In genomic region chr15:82537351-82537908, GRCh38 we compare ENCODE assay signal across 9 cellular contexts. TPM values are rescaled to one million over a fixed set of nuclear protein-coding genes. Genes with fewer than 3 reads are reported as not detected.
DNase-seq lines count a peak whose midpoint lies in the region; ATAC-seq and TF ChIP-seq lines count a peak whose summit lies in the region.
"Had no signal": no experiment of that assay in that cellular context is flagged by ENCODE, and none has a peak within 500 bp of the region (broad histone marks: within the 10 kb centered on the region; RNA-seq: fewer than 3 reads in every experiment).

No MANE protein-coding gene starts in this region.

- peaks cover 20% of the 10 kb centered on the region for H3K4me1 ChIP-seq in CD8-positive, alpha-beta T cell (ENCODE audit: insufficient read depth, low read length)

- no peak overlapping the region for H3K27ac ChIP-seq in CD8-positive, alpha-beta T cell (ENCODE audit: low read depth, low read length)

- H3K27me3 ChIP-seq in CD8-positive, alpha-beta T cell (ENCODE audit: insufficient read depth, low read length), result no peaks in the 10 kb centered on the region

- no peak for TF ChIP-seq CTCF in CD8-positive, alpha-beta T cell (IDR thresholded peaks at IDR 0.05)
- no peak for TF ChIP-seq CTCF in mesothelial cell of epicardium (IDR thresholded peaks at IDR 0.05; ENCODE audit: unreplicated experiment)

- H3K36me3 ChIP-seq in CD8-positive, alpha-beta T cell (ENCODE audit: insufficient read depth, low read length), result peaks cover 26% of the 10 kb centered on the region

- POLR2A ChIA-PET in CD8-positive, alpha-beta T cell (lab: Charles Lee), result no interaction called here
- POLR2A ChIA-PET in HEK293T (lab: Yijun Ruan, JAX), result interaction anchor here (1.4 kb wide), 1 partner anchor 213 kb away, joined by 5 read pairs; no protein-coding TSS in a partner anchor

- no peak overlapping the region for H3K4me3 ChIP-seq in CD8-positive, alpha-beta T cell (ENCODE audit: low read depth, low read length)

- peaks cover 68% of the 10 kb centered on the region for H3K36me3 Mint-ChIP-seq in CD8-positive, alpha-beta T cell
- H3K36me3 Mint-ChIP-seq in activated T-helper 1 cell treated with anti-CD3 and anti-CD28 coated beads, Interleukin-12 subunit alpha, Interleukin-12 subunit beta, Interleukin-2, Interleukin-4 antibody, amounts not matched to agents 30 ng/mL and 10 ng/mL and 1 ng/mL, durations not matched to agents 14 hours and 24 hours and 36 hours (ENCODE audit: low read depth), result peaks cover 60% of the 10 kb centered on the region
- H3K36me3 Mint-ChIP-seq in mesothelial cell of epicardium, result peaks cover 28% of the 10 kb centered on the region

- CTCF ChIA-PET in CD8-positive, alpha-beta T cell (lab: Charles Lee), result interaction anchor here (0.7 kb wide), 1 partner anchor 474 kb away, joined by 3 read pairs; the partner anchor contains the start of gene C15orf40
- CTCF ChIA-PET in HEK293T (lab: Yijun Ruan, JAX), result interaction anchor here (1.2 kb wide), 1 partner anchor 9 kb away, joined by 3 read pairs; no protein-coding TSS in a partner anchor

- H3K9me3 ChIP-seq in CD8-positive, alpha-beta T cell (ENCODE audit: low read length), result no peaks in the 10 kb centered on the region

- H3K4me3 Mint-ChIP-seq in CD8-positive, alpha-beta T cell, result no peak overlapping the region
- H3K4me3 Mint-ChIP-seq in activated T-helper 1 cell treated with anti-CD3 and anti-CD28 coated beads, Interleukin-12 subunit alpha, Interleukin-12 subunit beta, Interleukin-2, Interleukin-4 antibody, amounts not matched to agents 30 ng/mL and 10 ng/mL and 1 ng/mL, durations not matched to agents 14 hours and 24 hours and 36 hours, result peak overlapping the region; percentile 91
- peak overlapping the region; percentile 51 for H3K4me3 Mint-ChIP-seq in mesothelial cell of epicardium

- no peak for ATAC-seq in CD8-positive, alpha-beta T cell
- no peak for ATAC-seq in GM19452 (IDR thresholded peaks at IDR 0.05; ENCODE audit: unreplicated experiment)

- no peaks in the 10 kb centered on the region for H3K27me3 Mint-ChIP-seq in CD8-positive, alpha-beta T cell (ENCODE audit: low read depth)
- H3K27me3 Mint-ChIP-seq in activated T-helper 1 cell treated with anti-CD3 and anti-CD28 coated beads, Interleukin-12 subunit alpha, Interleukin-12 subunit beta, Interleukin-2, Interleukin-4 antibody, amounts not matched to agents 30 ng/mL and 10 ng/mL and 1 ng/mL, durations not matched to agents 14 hours and 24 hours and 36 hours (ENCODE audit: insufficient read depth), result no peaks in the 10 kb centered on the region
- H3K27me3 Mint-ChIP-seq in mesothelial cell of epicardium (ENCODE audit: low read depth), result no peaks in the 10 kb centered on the region

- intact Hi-C loops in CD8-positive, alpha-beta T cell (cut with DNase I, micrococcal nuclease), result loop anchor here in 1 of 2 experiments (10.0 kb wide), 1 partner anchor 1233 kb away; no protein-coding TSS in a partner anchor
- intact Hi-C loops in activated T-helper 1 cell treated with anti-CD3 and anti-CD28 coated beads, Interleukin-12 subunit alpha, Interleukin-12 subunit beta, Interleukin-2, Interleukin-4 antibody, amounts not matched to agents 30 ng/mL and 10 ng/mL and 1 ng/mL, durations not matched to agents 14 hours and 24 hours and 36 hours (cut with micrococcal nuclease), result loop anchor here (10.0 kb wide), 1 partner anchor 667 kb away; the partner anchor contains the start of gene HDGFL3

- peak overlapping the region; percentile 42 for H3K27ac Mint-ChIP-seq in CD8-positive, alpha-beta T cell
- H3K27ac Mint-ChIP-seq in activated T-helper 1 cell treated with anti-CD3 and anti-CD28 coated beads, Interleukin-12 subunit alpha, Interleukin-12 subunit beta, Interleukin-2, Interleukin-4 antibody, amounts not matched to agents 30 ng/mL and 10 ng/mL and 1 ng/mL, durations not matched to agents 14 hours and 24 hours and 36 hours, result peak overlapping the region; percentile 85
- H3K27ac Mint-ChIP-seq in mesothelial cell of epicardium, result peak overlapping the region; percentile 47

- no peaks in the 10 kb centered on the region for H3K9me3 Mint-ChIP-seq in CD8-positive, alpha-beta T cell
- H3K9me3 Mint-ChIP-seq in activated T-helper 1 cell treated with anti-CD3 and anti-CD28 coated beads, Interleukin-12 subunit alpha, Interleukin-12 subunit beta, Interleukin-2, Interleukin-4 antibody, amounts not matched to agents 30 ng/mL and 10 ng/mL and 1 ng/mL, durations not matched to agents 14 hours and 24 hours and 36 hours, result no peaks in the 10 kb centered on the region
- H3K9me3 Mint-ChIP-seq in mesothelial cell of epicardium, result no peaks in the 10 kb centered on the region

- peaks cover 27% of the 10 kb centered on the region for H3K4me1 Mint-ChIP-seq in CD8-positive, alpha-beta T cell (ENCODE audit: low read depth)
- peaks cover 33% of the 10 kb centered on the region for H3K4me1 Mint-ChIP-seq in activated T-helper 1 cell treated with anti-CD3 and anti-CD28 coated beads, Interleukin-12 subunit alpha, Interleukin-12 subunit beta, Interleukin-2, Interleukin-4 antibody, amounts not matched to agents 30 ng/mL and 10 ng/mL and 1 ng/mL, durations not matched to agents 14 hours and 24 hours and 36 hours (ENCODE audit: low read depth)
- H3K4me1 Mint-ChIP-seq in mesothelial cell of epicardium, result peaks cover 31% of the 10 kb centered on the region

- no peak for DNase-seq in CD8-positive, alpha-beta T cell
- DNase-seq in HEK293T (ENCODE audit: extremely low spot score) (no peak), mesothelial cell of epicardium (ENCODE audit: low spot score in 2 of 2, unreplicated experiment in 2 of 2) (no peak), GM19240 (ENCODE audit: insufficient read length, low spot score) (no peak), iPS-NIHi11 (ENCODE audit: low spot score) (no peak)
- DNase-seq in activated T-helper 1 cell treated with anti-CD3 and anti-CD28 coated beads, Interleukin-12 subunit alpha, Interleukin-12 subunit beta, Interleukin-2, Interleukin-4 antibody, amounts not matched to agents 30 ng/mL and 10 ng/mL and 1 ng/mL, durations not matched to agents 14 hours and 24 hours and 36 hours (ENCODE audit: low spot score), result no peak
- DNase-seq: NCI-H446, occipital lobe had no signal

TF ChIP-seq in HEK293T, 16 proteins besides CTCF, POLR2A, EP300 and RAD21:
- TF ChIP-seq FOXM1 (IDR thresholded peaks at IDR 0.05; ENCODE audit: borderline replicate concordance) (no peak), L3MBTL2 (conservative IDR thresholded peaks at IDR 0.05) (0 out of 2 replicates have a peak, but pooled peaks have one; percentile 15)

RNA-seq across cellular contexts. Expression of gene RPS17, which starts 2.8 kb away (rescaled TPM):
- total RNA-seq in CD8-positive, alpha-beta T cell, result 1,000 to 10,000 TPM; 3,034 to 3,037 TPM
- 2,478 and 2,503 TPM in 2 replicates for total RNA-seq in activated T-helper 1 cell treated with anti-CD3 and anti-CD28 coated beads, Interleukin-12 subunit alpha, Interleukin-12 subunit beta, Interleukin-2, Interleukin-4 antibody, amounts not matched to agents 30 ng/mL and 10 ng/mL and 1 ng/mL, durations not matched to agents 14 hours and 24 hours and 36 hours
- 1,564 to 1,650 TPM (median 1,638 TPM) in 3 replicates for total RNA-seq in mesothelial cell of epicardium
